18 cellular contexts compared by ENCODE assay signal in genomic region chr11:113176971-113177370, GRCh38.
DNase-seq lines count a peak whose midpoint lies in the region; FAIRE-seq and TF ChIP-seq lines count a peak whose summit lies in the region.
"Had no signal": no experiment of that assay in that cellular context is flagged by ENCODE, and none has a peak within 500 bp of the region (broad histone marks: within the 10 kb centered on the region; RNA-seq: fewer than 3 reads in every experiment).

No MANE protein-coding gene starts in this region.

- intact Hi-C loops in MCF 10A (cut with micrococcal nuclease): no loop called here
- intact Hi-C loops in breast epithelium (cut with DNase I; ENCODE audit: low total_unique reads): no loop called here

- H3K9me3 ChIP-seq in breast epithelium: no peaks in the 10 kb centered on the region
- no peaks in the 10 kb centered on the region for H3K9me3 ChIP-seq in astrocyte (ENCODE audit: insufficient read depth, low read depth, low read length)
- H3K9me3 ChIP-seq: A549 had no signal

- POLR2A ChIA-PET in MCF 10A (lab: Yijun Ruan, JAX): no interaction called here

- CTCF ChIA-PET in MCF 10A (lab: Yijun Ruan, JAX): interaction anchor here (1.0 kb wide), 1 partner anchor 10 kb away, joined by 3 read pairs; no protein-coding TSS in a partner anchor
- CTCF ChIA-PET in activated naive CD4-positive, alpha-beta T cell treated with anti-CD3 and anti-CD28 coated beads, Interleukin-2, amount 10 ng/mL, durations not matched to agents 7 days and 5 days (lab: Charles Lee): no interaction called here

- H3K27me3 ChIP-seq in breast epithelium (no peaks in the 10 kb centered on the region), astrocyte (ENCODE audit: insufficient read depth, low read length) (peaks cover 24% of the 10 kb centered on the region)
- H3K27me3 ChIP-seq: cardiac muscle cell had no signal

- H3K27me3 Mint-ChIP-seq in MCF 10A (ENCODE audit: insufficient read depth, unreplicated experiment) (no peaks in the 10 kb centered on the region), astrocyte (ENCODE audit: low read depth, unreplicated experiment) (peaks cover 2% of the 10 kb centered on the region)
- H3K27me3 Mint-ChIP-seq in activated naive CD4-positive, alpha-beta T cell treated with anti-CD3 and anti-CD28 coated beads, Interleukin-2, amount 10 ng/mL, durations not matched to agents 7 days and 5 days: peaks cover 9% of the 10 kb centered on the region

- H4K20me1 ChIP-seq in astrocyte (ENCODE audit: insufficient read depth, low read length): no peaks in the 10 kb centered on the region

- no peak overlapping the region for H3K27ac Mint-ChIP-seq in MCF 10A (ENCODE audit: low read depth, unreplicated experiment)
- H3K27ac Mint-ChIP-seq in astrocyte (ENCODE audit: unreplicated experiment): peak overlapping the region; percentile 82
- no peak overlapping the region for H3K27ac Mint-ChIP-seq in activated naive CD4-positive, alpha-beta T cell treated with anti-CD3 and anti-CD28 coated beads, Interleukin-2, amount 10 ng/mL, durations not matched to agents 7 days and 5 days
- H3K27ac Mint-ChIP-seq: activated T-helper 17 cell treated with anti-CD3 and anti-CD28 coated beads, Interleukin-2, amount 50 U/mL, for 72 hours had no signal

- no peak for TF ChIP-seq POLR2A in breast epithelium (IDR thresholded peaks at IDR 0.05)

- no peaks in the 10 kb centered on the region for H3K36me3 Mint-ChIP-seq in MCF 10A (ENCODE audit: insufficient read depth, unreplicated experiment)
- H3K36me3 Mint-ChIP-seq in astrocyte (ENCODE audit: low read depth, unreplicated experiment): no peaks in the 10 kb centered on the region
- H3K36me3 Mint-ChIP-seq in activated naive CD4-positive, alpha-beta T cell treated with anti-CD3 and anti-CD28 coated beads, Interleukin-2, amount 10 ng/mL, durations not matched to agents 7 days and 5 days: no peaks in the 10 kb centered on the region

- BruUV-seq in MCF 10A (replicated peaks; lab: Mats Ljungman, UMichigan): no TSS peak

- H3K4me1 ChIP-seq in breast epithelium (no peaks in the 10 kb centered on the region), astrocyte (ENCODE audit: insufficient read depth, low read length) (peaks cover 17% of the 10 kb centered on the region)
- H3K4me1 ChIP-seq: A549 had no signal

- H3K4me2 ChIP-seq in astrocyte (ENCODE audit: low read length): peak overlapping the region; percentile 36
- H3K4me2 ChIP-seq: A549 had no signal

- H3K4me1 Mint-ChIP-seq in MCF 10A (ENCODE audit: insufficient read depth, unreplicated experiment) (peaks cover 6% of the 10 kb centered on the region), astrocyte (ENCODE audit: low read depth, unreplicated experiment) (peaks cover 39% of the 10 kb centered on the region)
- no peaks in the 10 kb centered on the region for H3K4me1 Mint-ChIP-seq in activated naive CD4-positive, alpha-beta T cell treated with anti-CD3 and anti-CD28 coated beads, Interleukin-2, amount 10 ng/mL, durations not matched to agents 7 days and 5 days
- H3K4me1 Mint-ChIP-seq: activated T-helper 17 cell treated with anti-CD3 and anti-CD28 coated beads, Interleukin-2, amount 50 U/mL, for 72 hours had no signal

- H3K79me2 ChIP-seq in astrocyte (ENCODE audit: insufficient read depth, low read length): no peaks in the 10 kb centered on the region

- peak; percentile 30 for DNase-seq in MCF 10A (ENCODE audit: unreplicated experiment)
- DNase-seq in breast epithelium (ENCODE audit: low spot score in 2 of 2): no peak
- DNase-seq in astrocyte (ENCODE audit: low read depth): peak; percentile 95
- DNase-seq in foreskin melanocyte: peak; percentile 29
- no peak for DNase-seq in stimulated activated CD4-positive, alpha-beta T cell treated with anti-CD3 and anti-CD28 coated beads, Interleukin-1b, Interleukin-23, amount 100 ng/mL, for 48 hours
- no peak for DNase-seq in activated naive CD4-positive, alpha-beta T cell treated with anti-CD3 and anti-CD28 coated beads, Interleukin-2, amount 10 ng/mL, durations not matched to agents 7 days and 5 days
- DNase-seq in hepatic stellate cell (ENCODE audit: low spot score): no peak
- no peak for DNase-seq in cerebellar nuclear complex (lab: John Stamatoyannopoulos, UW)
- DNase-seq: activated CD4-positive, alpha-beta T cell treated with anti-CD3 and anti-CD28 coated beads, Interleukin-2, amount 50 U/mL, for 48 hours; NCI-H1092 treated with DMSO at 0.1 percent for 48 hours; occipital lobe; PC-3; substantia nigra had no signal

- H3K36me3 ChIP-seq in breast epithelium (no peaks in the 10 kb centered on the region), astrocyte (ENCODE audit: insufficient read depth, low read length) (no peaks in the 10 kb centered on the region)
- H3K36me3 ChIP-seq: cardiac muscle cell had no signal

- H3K9me3 Mint-ChIP-seq in MCF 10A (ENCODE audit: unreplicated experiment) (no peaks in the 10 kb centered on the region), astrocyte (ENCODE audit: unreplicated experiment) (no peaks in the 10 kb centered on the region)
- no peaks in the 10 kb centered on the region for H3K9me3 Mint-ChIP-seq in activated naive CD4-positive, alpha-beta T cell treated with anti-CD3 and anti-CD28 coated beads, Interleukin-2, amount 10 ng/mL, durations not matched to agents 7 days and 5 days
- H3K9me3 Mint-ChIP-seq: activated T-helper 17 cell treated with anti-CD3 and anti-CD28 coated beads, Interleukin-2, amount 50 U/mL, for 72 hours had no signal

- no peak for FAIRE-seq in astrocyte (lab: Jason Lieb, UNC)
- FAIRE-seq: A549, endometrium, HepG2 had no signal

- no peak overlapping the region for H3K4me3 Mint-ChIP-seq in MCF 10A (ENCODE audit: unreplicated experiment)
- H3K4me3 Mint-ChIP-seq in astrocyte (ENCODE audit: unreplicated experiment): no peak overlapping the region
- H3K4me3 Mint-ChIP-seq in activated naive CD4-positive, alpha-beta T cell treated with anti-CD3 and anti-CD28 coated beads, Interleukin-2, amount 10 ng/mL, durations not matched to agents 7 days and 5 days: no peak overlapping the region
- H3K4me3 Mint-ChIP-seq: activated T-helper 17 cell treated with anti-CD3 and anti-CD28 coated beads, Interleukin-2, amount 50 U/mL, for 72 hours had no signal

- no peak overlapping the region for H3K9ac ChIP-seq in astrocyte (ENCODE audit: low read length)

- no peak overlapping the region for H2AFZ ChIP-seq in astrocyte (ENCODE audit: low read depth, low read length)

- H3K4me3 ChIP-seq in breast epithelium: no peak overlapping the region
- no peak overlapping the region for H3K4me3 ChIP-seq in astrocyte (ENCODE audit: insufficient read depth, low read depth, low read length)
- H3K4me3 ChIP-seq: A549, cardiac muscle cell had no signal

- H3K27ac ChIP-seq in breast epithelium (no peak overlapping the region), astrocyte (ENCODE audit: low read depth, low read length) (peak overlapping the region; percentile 36)
- H3K27ac ChIP-seq: A549, cardiac muscle cell had no signal

- TF ChIP-seq CTCF in MCF 10A (IDR thresholded peaks at IDR 0.05; ENCODE audit: unreplicated experiment): no peak
- TF ChIP-seq CTCF in breast epithelium (IDR thresholded peaks at IDR 0.05): no peak
- no peak for TF ChIP-seq CTCF in astrocyte (IDR thresholded peaks at IDR 0.05; ENCODE audit: insufficient read depth, low read depth, low read length)

Comparison
In these comparisons a context has a peak if more than half of its experiments do, and no peak if none do; other contexts are left out.
1. DNase-seq: peak in MCF 10A (single experiment), astrocyte (single experiment) and foreskin melanocyte (single experiment); none in breast epithelium (0 of 2), stimulated activated CD4-positive, alpha-beta T cell treated with anti-CD3 and anti-CD28 coated beads, Interleukin-1b, Interleukin-23, amount 100 ng/mL, for 48 hours (single experiment), activated naive CD4-positive, alpha-beta T cell treated with anti-CD3 and anti-CD28 coated beads, Interleukin-2, amount 10 ng/mL, durations not matched to agents 7 days and 5 days (single experiment), hepatic stellate cell (single experiment) and cerebellar nuclear complex (0 of 2).